Comparison of ENCODE assay signal across 1 cellular context in the genomic region with DNA sequence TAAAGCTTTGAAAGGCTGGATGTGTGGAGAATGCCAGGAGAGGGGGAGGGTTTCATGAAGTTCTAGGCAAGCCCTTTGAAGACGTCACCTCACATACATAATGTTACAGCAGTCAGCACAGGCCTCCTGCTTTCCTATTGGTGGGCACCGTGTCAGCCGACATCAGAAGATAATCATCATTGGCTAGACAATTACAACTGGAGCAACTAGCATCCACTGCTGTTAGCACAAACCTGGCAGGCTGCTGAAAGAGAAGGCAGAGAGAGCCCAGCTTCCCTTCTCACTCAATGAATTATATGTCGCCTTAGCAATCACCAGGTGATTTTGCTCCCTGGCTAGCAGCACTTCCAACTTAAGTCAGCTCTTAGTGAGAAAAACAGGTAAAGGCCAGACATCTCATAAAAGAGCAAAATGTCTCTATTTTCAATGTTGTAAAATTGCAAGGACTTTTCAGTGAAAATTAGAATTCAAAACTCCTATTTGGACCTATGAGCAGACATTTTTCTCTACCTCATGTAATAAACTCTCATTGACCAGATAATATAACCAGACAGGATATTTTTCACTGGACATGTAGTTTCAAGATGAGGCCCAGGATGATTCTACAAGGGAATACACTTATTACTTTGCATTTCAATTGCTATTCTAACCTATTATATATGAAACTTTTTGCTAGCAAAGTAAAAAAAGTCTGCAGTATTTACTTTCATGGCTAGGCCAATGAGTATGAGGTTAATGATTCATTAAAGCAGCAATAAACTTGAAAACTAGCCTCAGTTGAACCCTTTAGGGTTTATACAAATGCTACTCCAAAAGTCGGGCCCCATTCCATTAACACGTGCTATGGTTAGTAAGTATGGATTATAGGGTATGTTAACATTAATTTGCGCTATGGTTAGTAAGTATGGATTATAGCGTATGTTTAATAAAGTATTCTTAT.
TF ChIP-seq lines count a peak whose summit lies in the region.

No MANE protein-coding gene starts in this region.

TF ChIP-seq in IMR-90, 13 proteins besides CTCF, POLR2A, EP300 and RAD21:
- TF ChIP-seq, protein P1, sequence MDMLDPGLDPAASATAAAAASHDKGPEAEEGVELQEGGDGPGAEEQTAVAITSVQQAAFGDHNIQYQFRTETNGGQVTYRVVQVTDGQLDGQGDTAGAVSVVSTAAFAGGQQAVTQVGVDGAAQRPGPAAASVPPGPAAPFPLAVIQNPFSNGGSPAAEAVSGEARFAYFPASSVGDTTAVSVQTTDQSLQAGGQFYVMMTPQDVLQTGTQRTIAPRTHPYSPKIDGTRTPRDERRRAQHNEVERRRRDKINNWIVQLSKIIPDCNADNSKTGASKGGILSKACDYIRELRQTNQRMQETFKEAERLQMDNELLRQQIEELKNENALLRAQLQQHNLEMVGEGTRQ (IDR thresholded peaks at IDR 0.05; ENCODE audit: low read depth, low read length) = peak; percentile 66
- TF ChIP-seq SMC3 (IDR thresholded peaks at IDR 0.05; ENCODE audit: low read depth, low read length) = no peak
TF ChIP-seq in IMR-90: peak in this region for 1.
